ENCODE assay signal across 8 cellular contexts in genomic region chr17:77320046-77320445, GRCh38.
DNase-seq lines count a peak whose midpoint lies in the region; ATAC-seq and TF ChIP-seq lines count a peak whose summit lies in the region.

No MANE protein-coding gene starts in this region.

- H3K27me3 ChIP-seq in skeletal muscle tissue (ENCODE audit: control insufficient read depth in 3 of 3, insufficient read depth in 3 of 3, low read length in 3 of 3): no peaks in the 10 kb centered on the region

- ATAC-seq in HG03135 (IDR thresholded peaks at IDR 0.05; ENCODE audit: unreplicated experiment): no peak

- no peaks in the 10 kb centered on the region for H3K9me3 ChIP-seq in skeletal muscle tissue (ENCODE audit: control insufficient read depth in 3 of 3, low read length in 3 of 3)

- no peaks in the 10 kb centered on the region for H3K36me3 ChIP-seq in skeletal muscle tissue (ENCODE audit: control insufficient read depth in 3 of 3, insufficient read depth in 3 of 3, low read length in 3 of 3)

- H3K27ac ChIP-seq in skeletal muscle tissue (ENCODE audit: low read depth, low read length): peak overlapping the region; percentile 92

- TF ChIP-seq CTCF in GM12864 (IDR thresholded peaks at IDR 0.05; ENCODE audit: low read depth, low read length, missing control alignments) (no peak), fibroblast of the aortic adventitia (IDR thresholded peaks at IDR 0.05; ENCODE audit: insufficient read depth, low read length) (no peak)

- H3K4me3 ChIP-seq in GM12864 (ENCODE audit: low read depth, low read length) (peak overlapping the region; percentile 69), fibroblast of the aortic adventitia (ENCODE audit: low read depth, low read length) (peak overlapping the region; percentile 77), skeletal muscle tissue (ENCODE audit: low read length in 3 of 3) (peak overlapping the region; percentile 70 to 86 (median 74))

- H3K4me1 ChIP-seq in skeletal muscle tissue (ENCODE audit: control insufficient read depth in 3 of 3, insufficient read depth in 3 of 3, low read length in 3 of 3): peaks cover 57 to 67% (median 62%) of the 10 kb centered on the region in 3 donors

- DNase-seq in GM12864 (ENCODE audit: low read depth): no peak
- DNase-seq in RPMI8226: peak; percentile 40
- peak; percentile 85 for DNase-seq in fibroblast of the aortic adventitia (ENCODE audit: low read depth)
- no peak for DNase-seq in LoVo (ENCODE audit: low spot score)
- no peak for DNase-seq in NCI-H2081 treated with DMSO at 0.1 percent for 48 hours (lab: John Stamatoyannopoulos, UW)
- no peak for DNase-seq in NCI-H146 (lab: John Stamatoyannopoulos, UW)

- peak overlapping the region; percentile 79 to 84 (median 83) for H3K9ac ChIP-seq in skeletal muscle tissue (ENCODE audit: low read depth in 1 of 3, low read length in 3 of 3)

Comparison
In these comparisons a context has a peak if more than half of its experiments do, and no peak if none do; other contexts are left out.
1. DNase-seq: peak in RPMI8226 (single experiment) and fibroblast of the aortic adventitia (single experiment); none in GM12864 (single experiment), LoVo (single experiment), NCI-H2081 treated with DMSO at 0.1 percent for 48 hours (single experiment) and NCI-H146 (single experiment).
2. Peak in every context shown above with its lines, with median percentiles within 50 percentile points of each other: H3K4me3 ChIP-seq.